In the genomic region with DNA sequence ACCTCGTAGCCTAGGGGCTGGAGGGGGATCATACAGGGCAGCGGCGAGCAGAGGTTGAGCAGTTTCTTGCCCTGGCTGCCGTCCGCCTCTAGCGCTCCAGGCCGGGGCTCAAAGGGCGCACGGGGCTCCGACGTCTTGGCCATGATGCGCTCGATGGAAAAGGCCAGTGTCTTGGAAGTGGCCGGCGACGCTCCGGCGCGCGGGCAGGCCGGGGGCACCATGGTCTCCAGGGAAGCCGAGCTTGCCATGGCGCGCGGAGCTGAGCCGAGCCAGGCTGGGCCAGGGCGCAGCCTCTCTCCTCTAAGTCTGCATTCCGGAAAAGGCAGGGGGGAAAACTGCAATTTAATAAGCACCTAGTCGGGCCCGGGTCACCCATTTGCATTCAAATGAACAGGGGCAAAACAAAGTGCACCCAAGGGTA, we compare ENCODE assay signal across 1 cellular context.
TF ChIP-seq lines count a peak whose summit lies in the region.

No MANE protein-coding gene starts in this region.

TF ChIP-seq in SK-N-SH, 30 proteins besides CTCF, POLR2A, EP300 and RAD21 (continued from another document):
- TF ChIP-seq, protein P1, sequence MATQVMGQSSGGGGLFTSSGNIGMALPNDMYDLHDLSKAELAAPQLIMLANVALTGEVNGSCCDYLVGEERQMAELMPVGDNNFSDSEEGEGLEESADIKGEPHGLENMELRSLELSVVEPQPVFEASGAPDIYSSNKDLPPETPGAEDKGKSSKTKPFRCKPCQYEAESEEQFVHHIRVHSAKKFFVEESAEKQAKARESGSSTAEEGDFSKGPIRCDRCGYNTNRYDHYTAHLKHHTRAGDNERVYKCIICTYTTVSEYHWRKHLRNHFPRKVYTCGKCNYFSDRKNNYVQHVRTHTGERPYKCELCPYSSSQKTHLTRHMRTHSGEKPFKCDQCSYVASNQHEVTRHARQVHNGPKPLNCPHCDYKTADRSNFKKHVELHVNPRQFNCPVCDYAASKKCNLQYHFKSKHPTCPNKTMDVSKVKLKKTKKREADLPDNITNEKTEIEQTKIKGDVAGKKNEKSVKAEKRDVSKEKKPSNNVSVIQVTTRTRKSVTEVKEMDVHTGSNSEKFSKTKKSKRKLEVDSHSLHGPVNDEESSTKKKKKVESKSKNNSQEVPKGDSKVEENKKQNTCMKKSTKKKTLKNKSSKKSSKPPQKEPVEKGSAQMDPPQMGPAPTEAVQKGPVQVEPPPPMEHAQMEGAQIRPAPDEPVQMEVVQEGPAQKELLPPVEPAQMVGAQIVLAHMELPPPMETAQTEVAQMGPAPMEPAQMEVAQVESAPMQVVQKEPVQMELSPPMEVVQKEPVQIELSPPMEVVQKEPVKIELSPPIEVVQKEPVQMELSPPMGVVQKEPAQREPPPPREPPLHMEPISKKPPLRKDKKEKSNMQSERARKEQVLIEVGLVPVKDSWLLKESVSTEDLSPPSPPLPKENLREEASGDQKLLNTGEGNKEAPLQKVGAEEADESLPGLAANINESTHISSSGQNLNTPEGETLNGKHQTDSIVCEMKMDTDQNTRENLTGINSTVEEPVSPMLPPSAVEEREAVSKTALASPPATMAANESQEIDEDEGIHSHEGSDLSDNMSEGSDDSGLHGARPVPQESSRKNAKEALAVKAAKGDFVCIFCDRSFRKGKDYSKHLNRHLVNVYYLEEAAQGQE (IDR thresholded peaks at IDR 0.05; ENCODE audit: low read depth, low read length), result no peak
- TF ChIP-seq GABPA (IDR thresholded peaks at IDR 0.05; ENCODE audit: low read depth), result no peak
TF ChIP-seq in SK-N-SH: peak in this region for 0.
